In genomic region chr12:120115066-120115465, GRCh38 we compare ENCODE assay signal across 10 cellular contexts. TPM values are rescaled to one million over a fixed set of nuclear protein-coding genes. Genes with fewer than 3 reads are reported as not detected.
DNase-seq lines count a peak whose midpoint lies in the region; ATAC-seq, FAIRE-seq and TF ChIP-seq lines count a peak whose summit lies in the region.
"Had no signal": no experiment of that assay in that cellular context is flagged by ENCODE, and none has a peak within 500 bp of the region (broad histone marks: within the 10 kb centered on the region; RNA-seq: fewer than 3 reads in every experiment).

No MANE protein-coding gene starts in this region.

- TF ChIP-seq RAD21 in A549 (conservative IDR thresholded peaks at IDR 0.05 in 1 of 2, IDR thresholded peaks at IDR 0.05 in 1 of 2): no peak

- FAIRE-seq in A549 (lab: Jason Lieb, UNC): no peak

- H3K27ac ChIP-seq in A549 (peak overlapping the region in 1 of 2 experiments; percentile 95; a peak in 3 of 6 replicates), HEK293 (ENCODE audit: extremely low read depth, low read depth, low read length) (no peak overlapping the region)

- no peak for TF ChIP-seq CTCF in A549 (IDR thresholded peaks at IDR 0.05)
- no peak for TF ChIP-seq CTCF in HEK293 (tag by site-specific recombination; IDR thresholded peaks at IDR 0.05)

- H3K9me3 ChIP-seq in A549: no peaks in the 10 kb centered on the region
- H3K9me3 ChIP-seq in HEK293 (ENCODE audit: control insufficient read depth, insufficient read depth, low read depth, low read length): no peaks in the 10 kb centered on the region
- no peaks in the 10 kb centered on the region for H3K9me3 ChIP-seq in mononuclear cell (ENCODE audit: low read depth, low read length)

- 98% methylated on average over 3 of the region's 3 CpGs for WGBS in A549 (ENCODE audit: missing lambda C conversion rate)

- CTCF ChIA-PET in A549 (lab: Yijun Ruan, JAX) (interaction anchor here (0.7 kb wide), 1 partner anchor 34 kb away, joined by 5 read pairs; no protein-coding TSS in a partner anchor), HEK293 (lab: Yijun Ruan, JAX) (interaction anchor here (0.7 kb wide), 2 partner anchors 17 to 22 kb away, joined by 3 to 5 read pairs; no protein-coding TSS in a partner anchor)

- H3K4me1 ChIP-seq in A549 (peaks cover 26% of the 10 kb centered on the region), HEK293 (ENCODE audit: control insufficient read depth, insufficient read depth, low read length) (peaks cover 9% of the 10 kb centered on the region), mononuclear cell (ENCODE audit: insufficient read depth, low read length) (peaks cover 78% of the 10 kb centered on the region)

- no peak for ATAC-seq in A549
- no peak for ATAC-seq in GM19452 (IDR thresholded peaks at IDR 0.05; ENCODE audit: unreplicated experiment)
- no peak for ATAC-seq in HG03571 (IDR thresholded peaks at IDR 0.05; ENCODE audit: unreplicated experiment)

- TF ChIP-seq POLR2A in A549 (IDR thresholded peaks at IDR 0.05; ENCODE audit: low read length): no peak

- peak overlapping the region; percentile 94 for H3K4me2 ChIP-seq in A549

- DNase-seq in A549 (ENCODE audit: low read depth in 1 of 2, low spot score in 1 of 2): no peak
- DNase-seq in astrocyte of the hippocampus (ENCODE audit: low read depth, low spot score): peak; percentile 66
- no peak for DNase-seq in NAMALWA (ENCODE audit: low spot score)
- no peak for DNase-seq in ureter (ENCODE audit: low spot score)
- DNase-seq: NCI-H345, substantia nigra had no signal

- TF ChIP-seq EP300 in A549 (IDR thresholded peaks at IDR 0.05): no peak

- H3K4me3 ChIP-seq in A549: peak overlapping the region; percentile 96
- H3K4me3 ChIP-seq in HEK293 (ENCODE audit: low read depth, low read length): no peak overlapping the region; the same call in 1 of the 2 replicates
- peak overlapping the region; percentile 81 for H3K4me3 ChIP-seq in mononuclear cell (ENCODE audit: low read length)

- POLR2A ChIA-PET in A549 (lab: Yijun Ruan, JAX) (interaction anchor here (1.6 kb wide), 1 partner anchor 86 kb away, joined by 5 read pairs; the partner anchor contains the start of gene RPLP0), HEK293 (lab: Yijun Ruan, JAX) (interaction anchor here (2.7 to 2.8 kb wide), 2 partner anchors 28 to 126 kb away, joined by 11 to 16 read pairs; partner anchors contain the start of gene BICDL1)

- H3K27me3 ChIP-seq in mononuclear cell (ENCODE audit: insufficient read depth, low read length): no peaks in the 10 kb centered on the region

- peaks cover 4 to 21% of the 10 kb centered on the region in 2 experiments; a peak in 2 of 3 replicates for H3K36me3 ChIP-seq in HEK293 (ENCODE audit: control insufficient read depth in 2 of 2, insufficient read depth in 1 of 2, low read length in 2 of 2)

TF ChIP-seq in A549, 52 proteins besides CTCF, POLR2A, EP300 and RAD21 (continues in another document):
- TF ChIP-seq CEBPB (IDR thresholded peaks at IDR 0.05) (no peak), ATOH8 (CRISPR knock-in tag; IDR thresholded peaks at IDR 0.05; ENCODE audit: low read depth) (no peak), BCL3 (IDR thresholded peaks at IDR 0.05) (no peak), MAZ (IDR thresholded peaks at IDR 0.05; ENCODE audit: borderline replicate concordance, low read depth, low read length) (no peak), FOSB (CRISPR knock-in tag; IDR thresholded peaks at IDR 0.05) (no peak), TP53 (CRISPR knock-in tag; IDR thresholded peaks at IDR 0.05) (no peak), FOXS1 (CRISPR knock-in tag; IDR thresholded peaks at IDR 0.05) (no peak), GATA3 (IDR thresholded peaks at IDR 0.05; ENCODE audit: borderline replicate concordance) (no peak)

TF ChIP-seq in HEK293, 187 proteins besides CTCF, POLR2A, EP300 and RAD21 (continues in another document):
- TF ChIP-seq ZNF133 (tag by site-specific recombination; IDR thresholded peaks at IDR 0.05) (no peak), ZNF600 (tag by site-specific recombination; IDR thresholded peaks at IDR 0.05) (peak; percentile 70; the same call in 1 of the 2 replicates), EGR2 (tag by site-specific recombination; IDR thresholded peaks at IDR 0.05; ENCODE audit: low read depth) (peak; percentile 92), ZNF311 (tag by site-specific recombination; IDR thresholded peaks at IDR 0.05; ENCODE audit: borderline replicate concordance) (no peak), ZNF530 (tag by site-specific recombination; IDR thresholded peaks at IDR 0.05; ENCODE audit: low read depth) (no peak), ZSCAN4 (tag by site-specific recombination; IDR thresholded peaks at IDR 0.05) (no peak), ZNF10 (tag by site-specific recombination; IDR thresholded peaks at IDR 0.05) (peak; percentile 57; the same call in 1 of the 2 replicates), HOXA7 (CRISPR knock-in tag; IDR thresholded peaks at IDR 0.05; ENCODE audit: borderline replicate concordance) (no peak), SP3 (tag by site-specific recombination; IDR thresholded peaks at IDR 0.05) (no peak), ZNF155 (tag by site-specific recombination; IDR thresholded peaks at IDR 0.05) (no peak), ZNF621 (tag by site-specific recombination; IDR thresholded peaks at IDR 0.05) (no peak), ZNF394 (tag by site-specific recombination; IDR thresholded peaks at IDR 0.05; ENCODE audit: borderline replicate concordance) (no peak), ZBTB17 (tag by site-specific recombination; IDR thresholded peaks at IDR 0.05) (peak; percentile 16; the same call in 1 of the 2 replicates), ZNF146 (tag by site-specific recombination; IDR thresholded peaks at IDR 0.05) (no peak), MYNN (tag by site-specific recombination; IDR thresholded peaks at IDR 0.05; ENCODE audit: borderline replicate concordance) (0 out of 2 replicates have a peak, but pooled peaks have one; percentile 13), REST (tag by site-specific recombination; IDR thresholded peaks at IDR 0.05) (no peak), ZNF24 (tag by site-specific recombination; IDR thresholded peaks at IDR 0.05) (no peak)

RNA-seq across cellular contexts. Expression of gene RAB35, which starts 1.5 kb away (rescaled TPM):
- polyA plus RNA-seq in A549 (2011; rRNA removed) (42.0 and 67.6 TPM in 2 replicates), A549 (2017; fragmentation: RNase III; extraction: RNeasy Plus Mini Kit Qiagen cat#74134 plus additional on column Dnase treatment) (44.0 to 49.5 TPM (median 47.8 TPM) in 3 replicates)
- polyA plus RNA-seq in A549 (2012; cell fraction: cytosol; rRNA removed): 56.7 and 71.7 TPM in 2 replicates
- polyA plus RNA-seq in A549 (2012; cell fraction: nucleus; rRNA removed): 77.2 and 90.4 TPM in 2 replicates
- polyA minus RNA-seq in A549 (2011; rRNA and poly(A)+ RNA removed): 66.2 and 96.5 TPM in 2 replicates
- total RNA-seq in mononuclear cell (17.2 TPM), ureter (47.5 TPM)
